ENCODE assay signal across 24 cellular contexts in the genomic region with DNA sequence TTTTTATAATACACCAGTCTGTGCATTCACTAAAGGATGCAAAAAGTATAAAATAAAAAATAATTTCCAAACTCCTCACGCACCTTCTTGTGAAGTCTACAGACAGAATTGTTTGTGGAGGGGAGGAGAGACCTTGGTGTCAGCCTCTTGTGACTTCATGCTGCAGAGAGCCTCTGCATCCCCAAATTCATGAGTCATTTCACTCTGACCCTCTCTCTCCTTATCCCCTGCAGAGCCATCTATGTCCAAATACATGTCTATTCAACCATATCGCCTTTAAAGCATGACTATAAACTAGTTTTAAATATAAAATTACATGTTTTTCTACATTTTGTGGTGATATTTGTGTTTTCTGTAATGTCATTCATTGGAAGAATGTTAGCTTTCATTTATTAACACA. TPM values are rescaled to one million over a fixed set of nuclear protein-coding genes. Genes with fewer than 3 reads are reported as not detected.
DNase-seq lines count a peak whose midpoint lies in the region; ATAC-seq, FAIRE-seq and TF ChIP-seq lines count a peak whose summit lies in the region.
"Had no signal": no experiment of that assay in that cellular context is flagged by ENCODE, and none has a peak within 500 bp of the region (broad histone marks: within the 10 kb centered on the region; RNA-seq: fewer than 3 reads in every experiment).

No MANE protein-coding gene starts in this region.

- no peaks in the 10 kb centered on the region; the same call in 1 of the 2 replicates for H3K27me3 ChIP-seq in GM06990 (replicated peaks; ENCODE audit: control insufficient read depth, insufficient read depth, low read length)
- H3K27me3 ChIP-seq in suprapubic skin: peaks cover 11% of the 10 kb centered on the region
- H3K27me3 ChIP-seq: BLaER1, MG63 had no signal

- H3K27ac Mint-ChIP-seq in activated naive CD8-positive, alpha-beta T cell treated with anti-CD3 and anti-CD28 coated beads for 36 hours: no peak overlapping the region
- H3K27ac Mint-ChIP-seq: CD4-positive, alpha-beta T cell had no signal

- DNase-seq in GM06990 (ENCODE audit: extremely low read depth, insufficient read length) (peak; percentile 44), RCC 7860 (ENCODE audit: low spot score) (no peak), glomerular visceral epithelial cell (ENCODE audit: extremely low spot score) (peak; percentile 26), suprapubic skin (ENCODE audit: low spot score in 2 of 2) (no peak), amygdala (lab: John Stamatoyannopoulos, UW) (no peak)
- DNase-seq in activated naive CD8-positive, alpha-beta T cell treated with anti-CD3 and anti-CD28 coated beads for 36 hours: no peak
- DNase-seq: CD4-positive, alpha-beta T cell; COR-L47; GF-D8; GOT3; MG63; NCI-H1417; NCI-H1694 treated with DMSO at 0.1 percent for 48 hours; NCI-H2081 treated with DMSO at 0.1 percent for 48 hours; NCI-H2171 treated with DMSO at 0.1 percent for 48 hours; NCI-H524 treated with DMSO at 0.1 percent for 48 hours; OCI-M1; SW 1271 had no signal

- no peaks in the 10 kb centered on the region for H3K36me3 Mint-ChIP-seq in activated naive CD8-positive, alpha-beta T cell treated with anti-CD3 and anti-CD28 coated beads for 36 hours

- H3K4me3 ChIP-seq in GM06990 (replicated peaks; ENCODE audit: low read depth, low read length): no peak overlapping the region
- no peak overlapping the region for H3K4me3 ChIP-seq in suprapubic skin
- H3K4me3 ChIP-seq: BLaER1, K562, MG63, SK-N-MC had no signal

- peaks cover 45% of the 10 kb centered on the region for H3K27me3 Mint-ChIP-seq in activated naive CD8-positive, alpha-beta T cell treated with anti-CD3 and anti-CD28 coated beads for 36 hours

- no peak for ATAC-seq in GM18858 (IDR thresholded peaks at IDR 0.05; ENCODE audit: unreplicated experiment)
- ATAC-seq: HCT116, K562, Right ventricle myocardium inferior had no signal

- H3K27ac ChIP-seq in suprapubic skin: peak overlapping the region; percentile 20
- H3K27ac ChIP-seq: BLaER1, SK-N-MC had no signal

- H3K36me3 ChIP-seq in GM06990 (ENCODE audit: control insufficient read depth, insufficient read depth, low read length): no peaks in the 10 kb centered on the region
- H3K36me3 ChIP-seq in suprapubic skin: no peaks in the 10 kb centered on the region
- H3K36me3 ChIP-seq: BLaER1 had no signal

- H3K9me3 Mint-ChIP-seq in activated naive CD8-positive, alpha-beta T cell treated with anti-CD3 and anti-CD28 coated beads for 36 hours: no peaks in the 10 kb centered on the region
- H3K9me3 Mint-ChIP-seq: CD4-positive, alpha-beta T cell had no signal

- 93% methylated on average over 2 of the region's 2 CpGs for WGBS in suprapubic skin

- no peaks in the 10 kb centered on the region for H3K4me1 Mint-ChIP-seq in activated naive CD8-positive, alpha-beta T cell treated with anti-CD3 and anti-CD28 coated beads for 36 hours

- FAIRE-seq in RCC 7860 (lab: Jason Lieb, UNC): peak; percentile 58
- FAIRE-seq: K562 had no signal

- peaks cover 5% of the 10 kb centered on the region for H3K4me1 ChIP-seq in suprapubic skin
- H3K4me1 ChIP-seq: BLaER1 had no signal

- TF ChIP-seq CTCF in GM06990 (IDR thresholded peaks at IDR 0.05; ENCODE audit: insufficient read depth, low read length, poor library complexity, severe bottlenecking) (no peak), suprapubic skin (IDR thresholded peaks at IDR 0.05) (no peak)

- no peak for TF ChIP-seq EP300 in suprapubic skin (IDR thresholded peaks at IDR 0.05)

- no peak overlapping the region for H3K4me3 Mint-ChIP-seq in activated naive CD8-positive, alpha-beta T cell treated with anti-CD3 and anti-CD28 coated beads for 36 hours
- H3K4me3 Mint-ChIP-seq: CD4-positive, alpha-beta T cell had no signal

- no peaks in the 10 kb centered on the region for H3K9me3 ChIP-seq in suprapubic skin
- H3K9me3 ChIP-seq: BLaER1, MG63 had no signal

- no peak for TF ChIP-seq POLR2A in suprapubic skin (IDR thresholded peaks at IDR 0.05)

RNA-seq across cellular contexts. Expression of gene CREB5, which starts 6.0 kb away (rescaled TPM):
- total RNA-seq in suprapubic skin: 10 to 100 TPM in 2 of 4 donors, 1 to 10 TPM in 2; 6.2 to 12.1 (median 10.0) TPM
- total RNA-seq in activated naive CD8-positive, alpha-beta T cell treated with anti-CD3 and anti-CD28 coated beads for 36 hours: 1 to 10 TPM; 2.0 to 2.4 TPM

Comparison
In these comparisons a context has a peak if more than half of its experiments do, and no peak if none do; other contexts are left out.
1. DNase-seq: peak in GM06990 (single experiment) and glomerular visceral epithelial cell (single experiment); none in RCC 7860 (single experiment), suprapubic skin (0 of 2), amygdala (0 of 56) and activated naive CD8-positive, alpha-beta T cell treated with anti-CD3 and anti-CD28 coated beads for 36 hours (single experiment).